Comparison of ENCODE assay signal across 19 cellular contexts in the genomic region with DNA sequence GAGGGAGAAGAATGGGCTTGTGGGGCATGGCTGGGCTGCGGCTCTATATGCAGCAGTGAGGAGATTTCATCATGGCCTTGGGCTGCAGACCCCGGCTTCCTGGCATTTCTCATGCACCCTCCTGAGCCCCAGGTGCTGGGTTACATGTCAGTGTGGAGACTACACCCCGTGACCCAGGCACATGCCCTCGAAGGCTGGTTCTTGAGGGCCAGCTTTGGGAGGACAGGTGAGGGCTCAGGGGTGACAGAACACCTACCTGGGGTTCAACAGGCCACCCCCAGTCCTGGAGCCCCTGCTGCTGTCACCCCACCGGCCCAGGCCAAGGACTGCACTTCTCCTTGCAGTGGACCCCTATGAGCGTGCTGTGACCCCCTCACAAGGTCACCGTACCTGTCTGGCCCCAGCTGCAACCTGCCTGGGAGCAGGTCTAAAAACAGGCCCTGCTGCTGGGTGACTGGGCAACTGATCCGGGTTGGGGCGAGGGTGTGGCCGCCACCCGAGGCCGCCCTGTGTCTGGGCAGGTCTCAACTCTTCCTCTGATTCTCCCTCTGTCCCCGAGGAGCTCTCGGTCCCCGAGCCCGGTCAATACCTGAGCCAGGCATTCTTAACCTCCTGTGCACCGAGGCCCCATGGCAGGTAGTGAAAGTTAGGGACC.
DNase-seq lines count a peak whose midpoint lies in the region; ATAC-seq and TF ChIP-seq lines count a peak whose summit lies in the region.
"Had no signal": no experiment of that assay in that cellular context is flagged by ENCODE, and none has a peak within 500 bp of the region (broad histone marks: within the 10 kb centered on the region; RNA-seq: fewer than 3 reads in every experiment).

No MANE protein-coding gene starts in this region.

- peak; percentile 11 for DNase-seq in activated T-cell treated with anti-CD3 and anti-CD28 coated beads, Interleukin-2, amount 50 U/mL, for 1 hour
- DNase-seq in activated T-cell treated with anti-CD3 and anti-CD28 coated beads, Interleukin-2, amount 50 U/mL, for 48 hours, result no peak
- DNase-seq in WERI-Rb-1, result peak; percentile 4
- DNase-seq in mesenteric fat pad (ENCODE audit: low spot score), result peak; percentile 87
- DNase-seq: activated CD4-positive, alpha-beta T cell treated with anti-CD3 and anti-CD28 coated beads for 4 hours; cortex of kidney; hypothalamus; Kasumi-1; NCI-H1105 treated with DMSO at 0.1 percent for 48 hours; NCI-H2107; NCI-H524 treated with DMSO at 0.1 percent for 48 hours; nucleus accumbens; RPMI8226; stimulated activated naive CD8-positive, alpha-beta T cell treated with anti-CD3 and anti-CD28 coated beads, Interleukin-15, amount 100 ng/mL, for 72 hours had no signal

- peak overlapping the region in 1 of 3 donors; percentile 85 for H3K9ac ChIP-seq in skeletal muscle tissue (ENCODE audit: low read depth in 1 of 3, low read length in 3 of 3)

- no peaks in the 10 kb centered on the region for H3K9me3 ChIP-seq in WERI-Rb-1 (ENCODE audit: severe bottlenecking)
- no peaks in the 10 kb centered on the region for H3K9me3 ChIP-seq in skeletal muscle tissue (ENCODE audit: control insufficient read depth in 3 of 3, low read length in 3 of 3)
- H3K9me3 ChIP-seq: mucosa of descending colon had no signal

- H3K27ac ChIP-seq in WERI-Rb-1 (no peak overlapping the region; the same call in 1 of the 2 replicates), skeletal muscle tissue (ENCODE audit: low read depth, low read length) (peak overlapping the region; percentile 90)

- H3K4me1 ChIP-seq in skeletal muscle tissue (ENCODE audit: control insufficient read depth in 3 of 3, insufficient read depth in 3 of 3, low read length in 3 of 3), result peaks cover 27 to 43% (median 41%) of the 10 kb centered on the region in 3 donors

- no peaks in the 10 kb centered on the region for H3K27me3 ChIP-seq in WERI-Rb-1 (ENCODE audit: insufficient read depth, low read depth, severe bottlenecking)
- no peaks in the 10 kb centered on the region for H3K27me3 ChIP-seq in skeletal muscle tissue (ENCODE audit: control insufficient read depth in 3 of 3, insufficient read depth in 3 of 3, low read length in 3 of 3)

- no peak for TF ChIP-seq CTCF in WERI-Rb-1 (IDR thresholded peaks at IDR 0.05; ENCODE audit: low read depth, low read length)

- H3K36me3 ChIP-seq in WERI-Rb-1 (no peaks in the 10 kb centered on the region), skeletal muscle tissue (ENCODE audit: control insufficient read depth in 3 of 3, insufficient read depth in 3 of 3, low read length in 3 of 3) (no peaks in the 10 kb centered on the region)

- ATAC-seq in GM21423 (IDR thresholded peaks at IDR 0.05; ENCODE audit: unreplicated experiment) (no peak), HG03469 (IDR thresholded peaks at IDR 0.05; ENCODE audit: unreplicated experiment) (no peak), GM21528 (IDR thresholded peaks at IDR 0.05; ENCODE audit: low FRiP score, unreplicated experiment) (no peak)
- ATAC-seq: mucosa of descending colon; stimulated activated naive CD8-positive, alpha-beta T cell treated with anti-CD3 and anti-CD28 coated beads, Interleukin-15, amount 100 ng/mL, for 72 hours had no signal

- H3K4me3 ChIP-seq in WERI-Rb-1 (ENCODE audit: low read depth, low read length) (no peak overlapping the region), skeletal muscle tissue (ENCODE audit: low read length in 3 of 3) (no peak overlapping the region)
- H3K4me3 ChIP-seq: mucosa of descending colon had no signal

Comparison
In these comparisons a context has a peak if more than half of its experiments do, and no peak if none do; other contexts are left out.
1. DNase-seq: peak in activated T-cell treated with anti-CD3 and anti-CD28 coated beads, Interleukin-2, amount 50 U/mL, for 1 hour (single experiment), WERI-Rb-1 (single experiment) and mesenteric fat pad (single experiment); none in activated T-cell treated with anti-CD3 and anti-CD28 coated beads, Interleukin-2, amount 50 U/mL, for 48 hours (0 of 2).